In genomic region chr2:115867024-115867423, GRCh38 we compare ENCODE assay signal across 3 cellular contexts.
TF ChIP-seq lines count a peak whose summit lies in the region.

No MANE protein-coding gene starts in this region.

TF ChIP-seq in A549, 52 proteins besides CTCF, POLR2A, EP300 and RAD21:
- no peak for TF ChIP-seq E2F6 (IDR thresholded peaks at IDR 0.05; ENCODE audit: borderline replicate concordance, low read depth)
- TF ChIP-seq MAFK (IDR thresholded peaks at IDR 0.05; ENCODE audit: partially characterized antibody): peak; percentile 32
- TF ChIP-seq ZSCAN20 (CRISPR knock-in tag; IDR thresholded peaks at IDR 0.05): no peak
- TF ChIP-seq RFX5 (IDR thresholded peaks at IDR 0.05): no peak
- TF ChIP-seq CBX2 (IDR thresholded peaks at IDR 0.05; ENCODE audit: borderline replicate concordance, low read depth): no peak
- TF ChIP-seq FOSB (CRISPR knock-in tag; IDR thresholded peaks at IDR 0.05): no peak
- TF ChIP-seq HOXB5 (CRISPR knock-in tag; IDR thresholded peaks at IDR 0.05): no peak
- no peak for TF ChIP-seq HDAC2 (IDR thresholded peaks at IDR 0.05)
TF ChIP-seq in A549: peak in this region for 1.

TF ChIP-seq in IMR-90, 13 proteins besides CTCF, POLR2A, EP300 and RAD21:
- TF ChIP-seq SMC3 (IDR thresholded peaks at IDR 0.05; ENCODE audit: low read depth, low read length) (no peak), MAFK (IDR thresholded peaks at IDR 0.05; ENCODE audit: low read depth, low read length) (0 out of 2 replicates have a peak, but pooled peaks have one; percentile 18)

TF ChIP-seq in K562, 482 proteins besides CTCF, POLR2A, EP300 and RAD21:
- 0 out of 2 replicates have a peak, but pooled peaks have one; percentile 7 for TF ChIP-seq MAFG (tag; conservative IDR thresholded peaks at IDR 0.05)
- no peak for TF ChIP-seq L3MBTL2 (IDR thresholded peaks at IDR 0.05)
- TF ChIP-seq PHF20 (IDR thresholded peaks at IDR 0.05; ENCODE audit: partially characterized antibody): no peak
- TF ChIP-seq PML (IDR thresholded peaks at IDR 0.05; ENCODE audit: low read length): no peak
- TF ChIP-seq ZNF316 (IDR thresholded peaks at IDR 0.05): peak; percentile 55
- TF ChIP-seq ZNF280B (CRISPR knock-in tag; IDR thresholded peaks at IDR 0.05): no peak
